ENCODE assay signal across 18 cellular contexts in genomic region chr10:110827872-110828271, GRCh38. TPM values are rescaled to one million over a fixed set of nuclear protein-coding genes. Genes with fewer than 3 reads are reported as not detected.
DNase-seq lines count a peak whose midpoint lies in the region; ATAC-seq and TF ChIP-seq lines count a peak whose summit lies in the region.
"Had no signal": no experiment of that assay in that cellular context is flagged by ENCODE, and none has a peak within 500 bp of the region (broad histone marks: within the 10 kb centered on the region; RNA-seq: fewer than 3 reads in every experiment).

No MANE protein-coding gene starts in this region.

- no peak overlapping the region for H2BK12ac ChIP-seq in neuronal stem cell (ENCODE audit: low read length)

- WGBS in neuronal stem cell (ENCODE audit: extremely low coverage in 2 of 2, insufficient read length in 2 of 2, insufficient replicate concordance in 1 of 2), 2 donors, result no CpG with 5 or more reads among the region's 8 CpGs

- no peak overlapping the region for H3K14ac ChIP-seq in neuronal stem cell (ENCODE audit: low read length)

- H3K18ac ChIP-seq in neuronal stem cell (ENCODE audit: low read length), result peak overlapping the region; percentile 69

- H3K4me1 ChIP-seq in RWPE2 (ENCODE audit: insufficient read depth, poor library complexity, severe bottlenecking), result peaks cover 12% of the 10 kb centered on the region
- peaks cover 25 to 36% of the 10 kb centered on the region in 2 donors for H3K4me1 ChIP-seq in neuronal stem cell (ENCODE audit: control insufficient read depth in 2 of 2, insufficient read depth in 1 of 2, low read depth in 1 of 2, low read length in 2 of 2)
- H3K4me1 ChIP-seq in tibial artery, result peaks cover 0 to 24% (median 17%) of the 10 kb centered on the region in 4 donors
- H3K4me1 ChIP-seq in colonic mucosa, result no peaks in the 10 kb centered on the region
- H3K4me1 ChIP-seq: HAP-1 had no signal

- peak overlapping the region; percentile 45 for H2BK15ac ChIP-seq in neuronal stem cell (ENCODE audit: low read length)

- no peaks in the 10 kb centered on the region for H3K27me3 ChIP-seq in RWPE2 (ENCODE audit: insufficient read depth, poor library complexity, severe bottlenecking)
- H3K27me3 ChIP-seq in neuronal stem cell (ENCODE audit: control insufficient read depth in 3 of 3, insufficient read depth in 3 of 3, low read depth in 1 of 3, low read length in 3 of 3), result no peaks in the 10 kb centered on the region
- no peaks in the 10 kb centered on the region for H3K27me3 ChIP-seq in tibial artery
- H3K27me3 ChIP-seq in colonic mucosa, result no peaks in the 10 kb centered on the region
- H3K27me3 ChIP-seq: body of pancreas had no signal

- no peak overlapping the region for H3K23ac ChIP-seq in neuronal stem cell (ENCODE audit: low read depth, low read length, poor library complexity)

- H3K36me3 ChIP-seq in RWPE2 (ENCODE audit: low read depth) (no peaks in the 10 kb centered on the region), neuronal stem cell (replicated peaks in 1 of 2; ENCODE audit: control insufficient read depth in 2 of 2, insufficient read depth in 2 of 2, low read length in 2 of 2) (no peaks in the 10 kb centered on the region), tibial artery (no peaks in the 10 kb centered on the region), colonic mucosa (no peaks in the 10 kb centered on the region)
- H3K36me3 ChIP-seq: HAP-1 had no signal

- H2AK5ac ChIP-seq in neuronal stem cell (ENCODE audit: low read depth, low read length), result peak overlapping the region; percentile 77

- H4K8ac ChIP-seq in neuronal stem cell (ENCODE audit: low read depth, low read length), result no peak overlapping the region

- intact Hi-C loops in Right ventricle myocardium superior (cut with DNase I), result no loop called here
- intact Hi-C loops in tibial artery (cut with DNase I; ENCODE audit: low total_unique reads), result no loop called here
- intact Hi-C loops in colonic mucosa (cut with DNase I), result no loop called here

- ATAC-seq in RWPE2 (ENCODE audit: low read depth) (peak; percentile 26), Right ventricle myocardium superior (ENCODE audit: poor library complexity) (peak; percentile 63)
- ATAC-seq: activated naive CD4-positive, alpha-beta T cell treated with anti-CD3 and anti-CD28 coated beads, Interleukin-2, amount 50 U/mL, for 72 hours; body of pancreas; naive thymus-derived CD8-positive, alpha-beta T cell; T-cell had no signal

- no peak overlapping the region for H3K27ac ChIP-seq in RWPE2 (ENCODE audit: poor library complexity, severe bottlenecking)
- no peak overlapping the region for H3K27ac ChIP-seq in neuronal stem cell (replicated peaks; ENCODE audit: low read length)
- H3K27ac ChIP-seq in tibial artery, result peak overlapping the region; percentile 20 to 52
- no peak overlapping the region for H3K27ac ChIP-seq in colonic mucosa
- H3K27ac ChIP-seq: body of pancreas, VCaP had no signal

- no peaks in the 10 kb centered on the region for H3K79me1 ChIP-seq in neuronal stem cell (ENCODE audit: low read depth, low read length)

- H2BK5ac ChIP-seq in neuronal stem cell (ENCODE audit: low read length), result no peak overlapping the region

- no peaks in the 10 kb centered on the region for H3K9me3 ChIP-seq in RWPE2 (ENCODE audit: severe bottlenecking)
- no peaks in the 10 kb centered on the region for H3K9me3 ChIP-seq in neuronal stem cell (replicated peaks in 1 of 2; ENCODE audit: control insufficient read depth in 2 of 2, insufficient read depth in 1 of 2, low read depth in 1 of 2, low read length in 2 of 2)
- no peaks in the 10 kb centered on the region for H3K9me3 ChIP-seq in tibial artery
- no peaks in the 10 kb centered on the region for H3K9me3 ChIP-seq in colonic mucosa
- H3K9me3 ChIP-seq: body of pancreas, HAP-1 had no signal

- peak overlapping the region; percentile 77 for H3K4ac ChIP-seq in neuronal stem cell (ENCODE audit: low read length)

- H2AFZ ChIP-seq in neuronal stem cell (ENCODE audit: low read length), result peak overlapping the region; percentile 18

- DNase-seq in RWPE2 (ENCODE audit: low spot score) (no peak), Right ventricle myocardium superior (no peak), neuronal stem cell (ENCODE audit: low spot score) (no peak), tibial artery (no peak), dedifferentiated amniotic fluid mesenchymal stem cell (ENCODE audit: extremely low spot score) (no peak), colonic mucosa (no peak), epidermal melanocyte (ENCODE audit: insufficient read length, low spot score) (no peak)
- DNase-seq: activated CD4-positive, alpha-beta T cell treated with anti-CD3 and anti-CD28 coated beads, Interleukin-2, amount 50 U/mL, for 4 hours; activated T-cell treated with anti-CD3 and anti-CD28 coated beads, Interleukin-2, amount 50 U/mL, for 24 hours; body of pancreas; MM.1S; naive thymus-derived CD8-positive, alpha-beta T cell; RPMI8226; stimulated activated naive CD4-positive, alpha-beta T cell; T-cell had no signal

- no peak overlapping the region for H3K4me2 ChIP-seq in neuronal stem cell (ENCODE audit: insufficient read depth, low read length, poor library complexity, severe bottlenecking)

- H4K91ac ChIP-seq in neuronal stem cell (ENCODE audit: low read depth, low read length, poor library complexity), result no peak overlapping the region

- TF ChIP-seq CTCF in RWPE2 (IDR thresholded peaks at IDR 0.05; ENCODE audit: poor library complexity, severe bottlenecking) (no peak), tibial artery (IDR thresholded peaks at IDR 0.05) (no peak), colonic mucosa (IDR thresholded peaks at IDR 0.05) (no peak)

- no peak overlapping the region for H3K9ac ChIP-seq in neuronal stem cell (ENCODE audit: low read depth, low read length, poor library complexity)
- H3K9ac ChIP-seq in colonic mucosa (ENCODE audit: low read depth in 2 of 2, low read length in 2 of 2), result peak overlapping the region in 1 of 2 donors; percentile 36

- H2BK120ac ChIP-seq in neuronal stem cell (ENCODE audit: low read depth, low read length), result no peak overlapping the region

- no peak overlapping the region for H3K4me3 ChIP-seq in RWPE2 (ENCODE audit: severe bottlenecking)
- no peak overlapping the region for H3K4me3 ChIP-seq in neuronal stem cell (ENCODE audit: low read length in 2 of 2)
- H3K4me3 ChIP-seq in tibial artery, result no peak overlapping the region
- no peak overlapping the region for H3K4me3 ChIP-seq in colonic mucosa
- H3K4me3 ChIP-seq: body of pancreas, HAP-1 had no signal

RNA-seq across cellular contexts. Expression of gene PDCD4, which starts 43.9 kb away (rescaled TPM):
- 90.0 TPM for total RNA-seq in Right ventricle myocardium superior
- polyA plus RNA-seq in neuronal stem cell (2013, experiment 1 of 2), result 86.5 TPM
- polyA plus RNA-seq in neuronal stem cell (2013, experiment 2 of 2), result 87.2 TPM
- total RNA-seq in colonic mucosa, result 100 to 1,000 TPM; 397 to 463 TPM

Comparison
In these comparisons a context has a peak if more than half of its experiments do, and no peak if none do; other contexts are left out.
1. H3K27ac ChIP-seq: peak in tibial artery (2 of 2); none in RWPE2 (single experiment), neuronal stem cell (single experiment) and colonic mucosa (single experiment).